In genomic region chr18:69584429-69584828, GRCh38 we compare ENCODE assay signal across 9 cellular contexts.
"Had no signal": no experiment of that assay in that cellular context is flagged by ENCODE, and none has a peak within 500 bp of the region (broad histone marks: within the 10 kb centered on the region; RNA-seq: fewer than 3 reads in every experiment).

No MANE protein-coding gene starts in this region.

- H3K4me1 ChIP-seq: HAP-1 had no signal

- H3K4me3 ChIP-seq: GM23248, HAP-1, K562 had no signal

- H3K9me3 ChIP-seq: HAP-1 had no signal

- H3K27ac ChIP-seq: GM23248 had no signal

- ATAC-seq: HCT116, K562 had no signal

- H3K36me3 ChIP-seq: HAP-1 had no signal

- DNase-seq: GM23248, GOT3, H7, HFFc6, IMR-90, KG1 had no signal
